Comparison of ENCODE assay signal across 9 cellular contexts in genomic region chr4:38489924-38490639, GRCh38.
DNase-seq lines count a peak whose midpoint lies in the region; ATAC-seq and TF ChIP-seq lines count a peak whose summit lies in the region.
"Had no signal": no experiment of that assay in that cellular context is flagged by ENCODE, and none has a peak within 500 bp of the region (broad histone marks: within the 10 kb centered on the region; RNA-seq: fewer than 3 reads in every experiment).

No MANE protein-coding gene starts in this region.

- H3K9me3 ChIP-seq in cardiac muscle cell (ENCODE audit: low read depth) (no peaks in the 10 kb centered on the region), uterus (no peaks in the 10 kb centered on the region)

- H3K4me3 ChIP-seq in GM23338 (no peak overlapping the region), cardiac muscle cell (no peak overlapping the region), uterus (no peak overlapping the region)

- H3K27ac Mint-ChIP-seq in GM23338 (peak overlapping the region; percentile 92), progenitor cell of endocrine pancreas (peak overlapping the region; percentile 93)
- H3K27ac Mint-ChIP-seq in activated CD4-positive, alpha-beta memory T cell treated with anti-CD3 and anti-CD28 coated beads, Interleukin-2, amount 10 ng/mL, durations not matched to agents 7 days and 5 days = peak overlapping the region; percentile 36

- no peaks in the 10 kb centered on the region for H3F3A ChIP-seq in GM23338 (replicated peaks; ENCODE audit: low read depth)

- H3K36me3 Mint-ChIP-seq in GM23338 (ENCODE audit: low read depth) (no peaks in the 10 kb centered on the region), progenitor cell of endocrine pancreas (ENCODE audit: insufficient read depth) (no peaks in the 10 kb centered on the region)
- H3K36me3 Mint-ChIP-seq in activated CD4-positive, alpha-beta memory T cell treated with anti-CD3 and anti-CD28 coated beads, Interleukin-2, amount 10 ng/mL, durations not matched to agents 7 days and 5 days (ENCODE audit: low read depth) = no peaks in the 10 kb centered on the region

- H3K4me2 ChIP-seq in GM23338 = peak overlapping the region; percentile 71

- POLR2A ChIA-PET in activated CD4-positive, alpha-beta memory T cell treated with anti-CD3 and anti-CD28 coated beads, Interleukin-2, amount 10 ng/mL, durations not matched to agents 7 days and 5 days (lab: Charles Lee) = interaction anchor here (1.0 to 1.2 kb wide), 2 partner anchors 18 to 21 kb away, joined by 3 to 4 read pairs; no protein-coding TSS in a partner anchor

- H4K20me1 ChIP-seq in GM23338 (replicated peaks; ENCODE audit: insufficient read depth) = no peaks in the 10 kb centered on the region

- no peaks in the 10 kb centered on the region for H3K36me3 ChIP-seq in GM23338 (ENCODE audit: insufficient read depth)
- H3K36me3 ChIP-seq in cardiac muscle cell = no peaks in the 10 kb centered on the region
- no peaks in the 10 kb centered on the region for H3K36me3 ChIP-seq in uterus

- CTCF ChIA-PET in activated CD4-positive, alpha-beta memory T cell treated with anti-CD3 and anti-CD28 coated beads, Interleukin-2, amount 10 ng/mL, durations not matched to agents 7 days and 5 days (lab: Charles Lee) = interaction anchor here (1.0 to 1.2 kb wide), 2 partner anchors 16 to 171 kb away, joined by 3 to 4 read pairs; no protein-coding TSS in a partner anchor

- H3K4me1 ChIP-seq in GM23338 (ENCODE audit: insufficient read depth) = peaks cover 19% of the 10 kb centered on the region
- H3K4me1 ChIP-seq in cardiac muscle cell (ENCODE audit: low read depth) = no peaks in the 10 kb centered on the region
- H3K4me1 ChIP-seq in uterus = no peaks in the 10 kb centered on the region

- ATAC-seq in GM23338 (peak; percentile 17), HG02970 (IDR thresholded peaks at IDR 0.05; ENCODE audit: low FRiP score, unreplicated experiment) (no peak)

- H3K4me1 Mint-ChIP-seq in GM23338 (peaks cover 37% of the 10 kb centered on the region), progenitor cell of endocrine pancreas (ENCODE audit: low read depth) (peaks cover 29% of the 10 kb centered on the region)
- peaks cover 18% of the 10 kb centered on the region for H3K4me1 Mint-ChIP-seq in activated CD4-positive, alpha-beta memory T cell treated with anti-CD3 and anti-CD28 coated beads, Interleukin-2, amount 10 ng/mL, durations not matched to agents 7 days and 5 days

- H3K9me3 Mint-ChIP-seq in GM23338 (no peaks in the 10 kb centered on the region; the same call in 2 of the 3 replicates), progenitor cell of endocrine pancreas (ENCODE audit: low read depth) (no peaks in the 10 kb centered on the region)
- H3K9me3 Mint-ChIP-seq in activated CD4-positive, alpha-beta memory T cell treated with anti-CD3 and anti-CD28 coated beads, Interleukin-2, amount 10 ng/mL, durations not matched to agents 7 days and 5 days = no peaks in the 10 kb centered on the region

- no peaks in the 10 kb centered on the region for H3K27me3 ChIP-seq in GM23338 (ENCODE audit: insufficient read depth)
- no peaks in the 10 kb centered on the region for H3K27me3 ChIP-seq in cardiac muscle cell
- no peaks in the 10 kb centered on the region for H3K27me3 ChIP-seq in uterus

- H3K9me2 ChIP-seq in GM23338 (ENCODE audit: insufficient read depth) = no peaks in the 10 kb centered on the region

- DNase-seq in GM23338 (ENCODE audit: low spot score) = peak; percentile 19
- no peak for DNase-seq in activated CD4-positive, alpha-beta memory T cell treated with anti-CD3 and anti-CD28 coated beads, Interleukin-2, amount 10 ng/mL, durations not matched to agents 7 days and 5 days
- peak in 1 of 2 donors; percentile 66 for DNase-seq in cardiac muscle cell (ENCODE audit: low read depth in 1 of 2, low spot score in 1 of 2)
- DNase-seq in progenitor cell of endocrine pancreas (ENCODE audit: low spot score, unreplicated experiment) = no peak
- DNase-seq in SKM-1 (lab: John Stamatoyannopoulos, UW; ENCODE audit: unreplicated experiment) = no peak
- no peak for DNase-seq in uterus
- no peak for DNase-seq in MV-4-11 (lab: John Stamatoyannopoulos, UW)
- DNase-seq: effector CD8-positive, alpha-beta T cell had no signal

- peak overlapping the region; percentile 44; the same call in 2 of the 3 replicates for H3K4me3 Mint-ChIP-seq in GM23338
- H3K4me3 Mint-ChIP-seq in activated CD4-positive, alpha-beta memory T cell treated with anti-CD3 and anti-CD28 coated beads, Interleukin-2, amount 10 ng/mL, durations not matched to agents 7 days and 5 days = no peak overlapping the region
- H3K4me3 Mint-ChIP-seq in progenitor cell of endocrine pancreas (ENCODE audit: low read depth) = no peak overlapping the region

- H3K27ac ChIP-seq in GM23338 (ENCODE audit: low read depth) (0 out of 2 replicates have a peak overlapping the region, but pooled peaks have one; percentile 84), cardiac muscle cell (peak overlapping the region; percentile 22), uterus (no peak overlapping the region)

- TF ChIP-seq CTCF in GM23338 (conservative IDR thresholded peaks at IDR 0.05; ENCODE audit: low read depth in 2 of 2) (no peak), cardiac muscle cell (IDR thresholded peaks at IDR 0.05; ENCODE audit: low read depth, low read length) (no peak), progenitor cell of endocrine pancreas (IDR thresholded peaks at IDR 0.05; ENCODE audit: unreplicated experiment) (no peak), uterus (IDR thresholded peaks at IDR 0.05) (no peak)

- H3K27me3 Mint-ChIP-seq in GM23338 (ENCODE audit: insufficient read depth, low read depth, poor library complexity) = peaks cover 1% of the 10 kb centered on the region
- H3K27me3 Mint-ChIP-seq in activated CD4-positive, alpha-beta memory T cell treated with anti-CD3 and anti-CD28 coated beads, Interleukin-2, amount 10 ng/mL, durations not matched to agents 7 days and 5 days = peaks cover 3% of the 10 kb centered on the region
- no peaks in the 10 kb centered on the region for H3K27me3 Mint-ChIP-seq in progenitor cell of endocrine pancreas

- peak overlapping the region; percentile 64; the same call in 1 of the 2 replicates for H2AFZ ChIP-seq in GM23338

- intact Hi-C loops in uterus (cut with DNase I; ENCODE audit: low total_unique reads) = no loop called here

- H3K79me2 ChIP-seq in GM23338 (replicated peaks; ENCODE audit: insufficient read depth) = no peaks in the 10 kb centered on the region

- TF ChIP-seq POLR2A in uterus (IDR thresholded peaks at IDR 0.05) = no peak

TF ChIP-seq in GM23338, 12 proteins besides CTCF, POLR2A, EP300 and RAD21 (continues in another document):
- TF ChIP-seq EZH2phosphoT487 (IDR thresholded peaks at IDR 0.05; ENCODE audit: unreplicated experiment) = no peak
- no peak for TF ChIP-seq EZH2 (IDR thresholded peaks at IDR 0.05; ENCODE audit: low read depth, unreplicated experiment)
- TF ChIP-seq REST (IDR thresholded peaks at IDR 0.05; ENCODE audit: unreplicated experiment) = no peak
- no peak for TF ChIP-seq STAT1 (IDR thresholded peaks at IDR 0.05; ENCODE audit: unreplicated experiment)
- TF ChIP-seq ZNF114 (CRISPR knock-in tag; IDR thresholded peaks at IDR 0.05) = no peak
- no peak for TF ChIP-seq ETS1 (IDR thresholded peaks at IDR 0.05)
- no peak for TF ChIP-seq NANOG (IDR thresholded peaks at IDR 0.05; ENCODE audit: borderline replicate concordance)

Comparison
In these comparisons a context has a peak if more than half of its experiments do, and no peak if none do; other contexts are left out.
1. H3K27ac ChIP-seq: peak in GM23338 (single experiment) and cardiac muscle cell (single experiment); none in uterus (0 of 2).
2. H3K27ac Mint-ChIP-seq: peak in every context shown above with its lines; median percentile 93 in progenitor cell of endocrine pancreas; 92 in GM23338; 36 in activated CD4-positive, alpha-beta memory T cell treated with anti-CD3 and anti-CD28 coated beads, Interleukin-2, amount 10 ng/mL, durations not matched to agents 7 days and 5 days.